Comparison of ENCODE assay signal across 15 cellular contexts in the genomic region with DNA sequence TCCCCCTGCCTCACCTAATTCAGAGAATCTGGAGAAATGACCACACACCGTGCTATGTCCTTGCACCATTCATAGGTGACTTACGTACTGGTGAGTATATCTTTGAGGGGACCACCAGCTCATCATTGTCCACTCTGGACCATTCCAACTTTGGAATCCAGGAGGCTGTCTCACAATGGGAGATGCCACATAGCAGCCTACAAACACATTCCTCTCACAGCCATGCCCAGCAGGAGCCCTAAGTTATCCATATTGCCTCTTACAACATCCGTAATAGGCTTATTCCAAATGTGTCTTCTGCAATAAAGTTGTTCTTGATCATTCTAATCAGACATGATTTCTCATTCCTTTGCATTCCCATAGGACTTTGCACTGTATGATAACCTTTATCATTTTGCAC.
"Had no signal": no experiment of that assay in that cellular context is flagged by ENCODE, and none has a peak within 500 bp of the region (broad histone marks: within the 10 kb centered on the region; RNA-seq: fewer than 3 reads in every experiment).

No MANE protein-coding gene starts in this region.

- H3K9me3 ChIP-seq: left ventricle myocardium inferior, pancreas, sigmoid colon had no signal

- H3K4me1 ChIP-seq: pancreas had no signal

- H3K4me1 Mint-ChIP-seq: activated naive CD8-positive, alpha-beta T cell treated with anti-CD3 and anti-CD28 coated beads for 36 hours; memory B cell; T-helper 17 cell had no signal

- H3K27me3 ChIP-seq: pancreas, sigmoid colon had no signal

- DNase-seq: activated CD4-positive, CD25-positive, alpha-beta regulatory T cell; activated naive CD8-positive, alpha-beta T cell treated with anti-CD3 and anti-CD28 coated beads for 36 hours; amygdala; central memory CD4-positive, alpha-beta T cell; effector CD8-positive, alpha-beta T cell; foreskin fibroblast; hypothalamus; left ventricle myocardium inferior; pancreas; sigmoid colon; stimulated activated CD4-positive, alpha-beta T cell treated with anti-CD3 and anti-CD28 coated beads, Interleukin-1b, Interleukin-23, amount 100 ng/mL, for 48 hours; T-helper 17 cell had no signal

- ATAC-seq: pancreas, T-helper 17 cell had no signal

- H3K36me3 Mint-ChIP-seq: activated naive CD8-positive, alpha-beta T cell treated with anti-CD3 and anti-CD28 coated beads for 36 hours; brain; memory B cell had no signal

- H3K36me3 ChIP-seq: left ventricle myocardium inferior, pancreas, sigmoid colon had no signal

- H3K4me3 Mint-ChIP-seq: activated naive CD8-positive, alpha-beta T cell treated with anti-CD3 and anti-CD28 coated beads for 36 hours; activated T-helper 1 cell treated with anti-CD3 and anti-CD28 coated beads, Interleukin-12 subunit alpha, Interleukin-12 subunit beta, Interleukin-2, Interleukin-4 antibody, amounts not matched to agents 30 ng/mL and 10 ng/mL and 1 ng/mL, durations not matched to agents 14 hours and 24 hours and 36 hours; memory B cell; T-helper 17 cell had no signal

- H3K27me3 Mint-ChIP-seq: activated naive CD8-positive, alpha-beta T cell treated with anti-CD3 and anti-CD28 coated beads for 36 hours; memory B cell had no signal

- H3K9me3 Mint-ChIP-seq: activated naive CD8-positive, alpha-beta T cell treated with anti-CD3 and anti-CD28 coated beads for 36 hours; activated T-helper 1 cell treated with anti-CD3 and anti-CD28 coated beads, Interleukin-12 subunit alpha, Interleukin-12 subunit beta, Interleukin-2, Interleukin-4 antibody, amounts not matched to agents 30 ng/mL and 10 ng/mL and 1 ng/mL, durations not matched to agents 14 hours and 24 hours and 36 hours had no signal

- H3K27ac ChIP-seq: left ventricle myocardium inferior, pancreas, sigmoid colon had no signal

- H3K27ac Mint-ChIP-seq: activated naive CD8-positive, alpha-beta T cell treated with anti-CD3 and anti-CD28 coated beads for 36 hours; activated T-helper 1 cell treated with anti-CD3 and anti-CD28 coated beads, Interleukin-12 subunit alpha, Interleukin-12 subunit beta, Interleukin-2, Interleukin-4 antibody, amounts not matched to agents 30 ng/mL and 10 ng/mL and 1 ng/mL, durations not matched to agents 14 hours and 24 hours and 36 hours; memory B cell; T-helper 17 cell had no signal

- H3K4me3 ChIP-seq: left ventricle myocardium inferior, pancreas, sigmoid colon had no signal
